In the genomic region with DNA sequence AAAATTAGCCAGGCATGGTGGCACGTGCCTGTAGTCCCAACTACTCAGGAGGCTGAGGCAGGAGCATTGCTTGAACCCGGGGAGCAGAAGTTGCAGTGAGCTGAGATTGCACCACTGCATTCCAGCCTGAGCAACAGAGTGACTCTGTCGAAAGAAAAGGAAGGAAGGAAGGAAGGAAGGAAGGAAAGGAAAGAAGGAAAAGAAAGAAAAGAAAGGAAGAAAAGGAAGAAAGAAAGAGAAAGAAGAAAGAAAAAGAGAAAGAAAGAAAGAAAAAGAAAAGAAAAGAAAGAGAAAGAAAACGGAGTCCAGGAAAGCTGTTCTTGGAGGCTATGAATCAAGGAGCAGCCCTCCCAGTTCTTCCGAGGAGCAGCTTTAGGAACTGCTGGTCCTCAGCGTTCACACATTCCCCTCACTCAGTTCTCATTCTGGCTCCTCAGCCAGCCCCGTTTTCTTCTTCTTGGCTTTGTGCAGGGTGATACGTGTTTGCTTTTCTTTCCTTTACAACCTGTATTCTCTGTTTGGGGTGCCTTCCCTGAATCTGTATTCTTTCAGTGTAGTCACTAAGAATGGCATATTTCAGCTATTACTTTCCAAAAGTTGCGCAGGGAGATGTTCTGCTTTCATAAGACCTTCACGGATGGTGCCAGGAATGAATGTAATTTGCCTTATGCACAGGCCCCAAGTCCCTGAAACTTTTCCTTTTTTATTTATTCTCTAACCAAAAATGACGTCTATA, we compare ENCODE assay signal across 26 cellular contexts.
DNase-seq lines count a peak whose midpoint lies in the region; ATAC-seq and TF ChIP-seq lines count a peak whose summit lies in the region.
"Had no signal": no experiment of that assay in that cellular context is flagged by ENCODE, and none has a peak within 500 bp of the region (broad histone marks: within the 10 kb centered on the region; RNA-seq: fewer than 3 reads in every experiment).

No MANE protein-coding gene starts in this region.

- H3K79me2 ChIP-seq in KMS-11 (ENCODE audit: insufficient read depth, low read depth), result peaks cover 99% of the 10 kb centered on the region

- H3K9ac ChIP-seq in KMS-11, result no peak overlapping the region

- H3K36me3 Mint-ChIP-seq in stimulated activated memory B cell treated with anti-CD40 and anti-IgM and Interleukin-4, amounts not matched to agents 10 μg/mL and 1 μg/mL and 100 μg/mL, for 72 hours, result no peaks in the 10 kb centered on the region
- H3K36me3 Mint-ChIP-seq: natural killer cell treated with Interleukin-12 subunit alpha and Interleukin-12 subunit beta and Interleukin-15 and Interleukin-18, amount 100 ng/mL, for 72 hours had no signal

- H3K4me1 ChIP-seq in KMS-11 (ENCODE audit: low read depth, poor library complexity, severe bottlenecking), result peaks cover 94% of the 10 kb centered on the region
- H3K4me1 ChIP-seq: thyroid gland had no signal

- H2AFZ ChIP-seq in KMS-11 (ENCODE audit: low read depth), result no peak overlapping the region

- H3K9me3 Mint-ChIP-seq in stimulated activated memory B cell treated with anti-CD40 and anti-IgM and Interleukin-4, amounts not matched to agents 10 μg/mL and 1 μg/mL and 100 μg/mL, for 72 hours, result no peaks in the 10 kb centered on the region
- H3K9me3 Mint-ChIP-seq: activated B cell treated with CpG ODN at 0.5 μM for 24 hours; CD8-positive, alpha-beta memory T cell; natural killer cell treated with Interleukin-12 subunit alpha and Interleukin-12 subunit beta and Interleukin-15 and Interleukin-18, amount 100 ng/mL, for 72 hours; stimulated activated naive CD8-positive, alpha-beta T cell treated with anti-CD3 and anti-CD28 coated beads, Interleukin-15, Interleukin-2, amounts not matched to agents 100 ng/mL and 50 ng/mL, for 24 hours had no signal

- no peaks in the 10 kb centered on the region for H3K27me3 ChIP-seq in KMS-11 (ENCODE audit: insufficient read depth, low read depth)
- H3K27me3 ChIP-seq: gastroesophageal sphincter, left lung, thyroid gland had no signal

- peak overlapping the region; percentile 40; the same call in 1 of the 2 replicates for H3K27ac ChIP-seq in KMS-11
- H3K27ac ChIP-seq: gastroesophageal sphincter, left lung, thyroid gland had no signal

- H3K27me3 Mint-ChIP-seq in stimulated activated memory B cell treated with anti-CD40 and anti-IgM and Interleukin-4, amounts not matched to agents 10 μg/mL and 1 μg/mL and 100 μg/mL, for 72 hours, result no peaks in the 10 kb centered on the region
- H3K27me3 Mint-ChIP-seq: activated B cell treated with CpG ODN at 0.5 μM for 24 hours; CD8-positive, alpha-beta memory T cell; natural killer cell treated with Interleukin-12 subunit alpha and Interleukin-12 subunit beta and Interleukin-15 and Interleukin-18, amount 100 ng/mL, for 72 hours; stimulated activated naive CD8-positive, alpha-beta T cell treated with anti-CD3 and anti-CD28 coated beads, Interleukin-15, Interleukin-2, amounts not matched to agents 100 ng/mL and 50 ng/mL, for 24 hours had no signal

- peak overlapping the region; percentile 23 for H3K27ac Mint-ChIP-seq in stimulated activated memory B cell treated with anti-CD40 and anti-IgM and Interleukin-4, amounts not matched to agents 10 μg/mL and 1 μg/mL and 100 μg/mL, for 72 hours
- H3K27ac Mint-ChIP-seq: activated B cell treated with CpG ODN at 0.5 μM for 24 hours; natural killer cell treated with Interleukin-12 subunit alpha and Interleukin-12 subunit beta and Interleukin-15 and Interleukin-18, amount 100 ng/mL, for 72 hours; stimulated activated naive CD8-positive, alpha-beta T cell treated with anti-CD3 and anti-CD28 coated beads, Interleukin-15, Interleukin-2, amounts not matched to agents 100 ng/mL and 50 ng/mL, for 24 hours had no signal

- H3K4me3 Mint-ChIP-seq in stimulated activated memory B cell treated with anti-CD40 and anti-IgM and Interleukin-4, amounts not matched to agents 10 μg/mL and 1 μg/mL and 100 μg/mL, for 72 hours, result no peak overlapping the region
- H3K4me3 Mint-ChIP-seq: activated B cell treated with CpG ODN at 0.5 μM for 24 hours; CD8-positive, alpha-beta memory T cell; natural killer cell treated with Interleukin-12 subunit alpha and Interleukin-12 subunit beta and Interleukin-15 and Interleukin-18, amount 100 ng/mL, for 72 hours; stimulated activated naive CD8-positive, alpha-beta T cell treated with anti-CD3 and anti-CD28 coated beads, Interleukin-15, Interleukin-2, amounts not matched to agents 100 ng/mL and 50 ng/mL, for 24 hours had no signal

- ATAC-seq in stimulated activated memory B cell treated with anti-CD40 and anti-IgM and Interleukin-4, amounts not matched to agents 10 μg/mL and 1 μg/mL and 100 μg/mL, for 72 hours, result no peak
- ATAC-seq in HG02885 (IDR thresholded peaks at IDR 0.05; ENCODE audit: poor library complexity, unreplicated experiment), result no peak
- no peak for ATAC-seq in HG03342 (IDR thresholded peaks at IDR 0.05; ENCODE audit: unreplicated experiment)
- ATAC-seq: gastroesophageal sphincter; natural killer cell treated with Interleukin-12 subunit alpha and Interleukin-12 subunit beta and Interleukin-15 and Interleukin-18, amount 100 ng/mL, for 72 hours; sciatic nerve had no signal

- no peak overlapping the region for H3K4me3 ChIP-seq in KMS-11 (IDR thresholded peaks at IDR 0.05; ENCODE audit: insufficient read depth, low read depth, low read length)
- H3K4me3 ChIP-seq: gastroesophageal sphincter, left lung, thyroid gland had no signal

- H4K20me1 ChIP-seq in KMS-11 (ENCODE audit: insufficient read depth), result peaks cover 36% of the 10 kb centered on the region

- H3K4me2 ChIP-seq in KMS-11, result peak overlapping the region; percentile 53; the same call in 1 of the 2 replicates

- no peak for TF ChIP-seq CTCF in KMS-11 (conservative IDR thresholded peaks at IDR 0.05; ENCODE audit: low read depth, low read length)

- no peaks in the 10 kb centered on the region for H3K36me3 ChIP-seq in KMS-11 (ENCODE audit: insufficient read depth)
- H3K36me3 ChIP-seq: gastroesophageal sphincter, left lung, thyroid gland had no signal

- DNase-seq in ELR (ENCODE audit: low read depth) (peak; percentile 65), fibroblast of gingiva (ENCODE audit: low read depth) (peak; percentile 90), hypothalamus (lab: John Stamatoyannopoulos, UW) (no peak)
- DNase-seq: activated B cell treated with CpG ODN at 0.5 μM for 24 hours; activated naive CD4-positive, alpha-beta T cell treated with anti-CD3 and anti-CD28 coated beads, Interleukin-2, amount 50 U/mL, for 16 hours; CD8-positive, alpha-beta memory T cell; DMS53; effector CD4-positive, alpha-beta T cell; erythroblast; GOT3; left lung; NCI-H1105 treated with DMSO at 0.1 percent for 48 hours; NCI-H2029 treated with DMSO at 0.1 percent for 48 hours; NCI-H226; OCI-M1; posterior cingulate gyrus; T-helper 9 cell; thyroid gland had no signal

- H3K4me1 Mint-ChIP-seq in stimulated activated memory B cell treated with anti-CD40 and anti-IgM and Interleukin-4, amounts not matched to agents 10 μg/mL and 1 μg/mL and 100 μg/mL, for 72 hours, result peaks cover 21% of the 10 kb centered on the region

Comparison
In these comparisons a context has a peak if more than half of its experiments do, and no peak if none do; other contexts are left out.
1. DNase-seq: peak in ELR (single experiment) and fibroblast of gingiva (single experiment); none in hypothalamus (0 of 51).